Comparison of ENCODE assay signal across 9 cellular contexts in the genomic region with DNA sequence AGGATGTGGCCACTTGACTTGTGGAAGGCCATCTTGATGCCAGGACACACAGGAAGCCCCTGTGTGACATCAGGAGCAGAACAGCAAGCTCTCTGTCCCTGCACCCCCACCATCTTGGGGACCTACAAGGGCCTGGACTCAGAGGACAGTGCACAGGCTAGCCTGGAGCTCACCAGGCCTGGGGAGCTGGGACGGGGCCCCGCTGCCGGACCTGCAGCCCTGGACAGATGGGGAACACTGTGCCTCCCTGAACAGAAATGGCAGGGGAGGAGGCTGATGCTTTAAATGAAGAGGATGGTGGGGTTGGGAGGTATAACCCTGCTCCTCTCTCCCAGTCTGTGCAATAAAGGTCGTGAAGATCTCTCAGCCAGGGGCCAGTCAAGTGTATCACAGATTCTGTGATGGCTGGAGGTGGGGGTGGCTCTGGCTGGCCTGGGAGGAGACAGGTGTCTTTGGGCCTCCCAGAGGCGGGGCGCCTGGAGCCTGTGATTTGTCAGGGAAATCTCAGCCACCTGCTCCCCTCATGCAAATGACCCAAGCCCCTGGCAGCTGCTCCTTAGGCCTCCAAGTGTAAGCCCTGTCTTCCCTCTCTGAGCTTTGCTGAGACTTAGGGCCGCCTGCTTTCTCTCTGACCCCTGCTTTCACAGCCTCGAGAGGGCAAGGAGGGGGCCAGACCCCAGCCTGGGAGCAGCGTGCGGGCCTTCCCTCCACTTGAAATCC. TPM values are rescaled to one million over a fixed set of nuclear protein-coding genes. Genes with fewer than 3 reads are reported as not detected.
DNase-seq lines count a peak whose midpoint lies in the region; ATAC-seq lines count a peak whose summit lies in the region.
"Had no signal": no experiment of that assay in that cellular context is flagged by ENCODE, and none has a peak within 500 bp of the region (broad histone marks: within the 10 kb centered on the region; RNA-seq: fewer than 3 reads in every experiment).

No MANE protein-coding gene starts in this region.

- H3K27ac Mint-ChIP-seq in immature natural killer cell = no peak overlapping the region

- no peaks in the 10 kb centered on the region for H3K9me3 Mint-ChIP-seq in immature natural killer cell

- ATAC-seq in GM18519 (IDR thresholded peaks at IDR 0.05; ENCODE audit: low FRiP score, unreplicated experiment) (peak; percentile 62), GM21619 (IDR thresholded peaks at IDR 0.05; ENCODE audit: unreplicated experiment) (peak; percentile 73), esophagus mucosa (peak; percentile 6)
- ATAC-seq: Panc1 had no signal

- H3K27me3 Mint-ChIP-seq in immature natural killer cell (ENCODE audit: low read depth in 3 of 3) = peaks cover 0 to 3% (median 1%) of the 10 kb centered on the region in 3 donors

- no peaks in the 10 kb centered on the region for H3K36me3 Mint-ChIP-seq in immature natural killer cell

- DNase-seq in NCI-H128 (lab: John Stamatoyannopoulos, UW; ENCODE audit: unreplicated experiment) (peak; percentile 85), immature natural killer cell (no peak), H4 (ENCODE audit: low spot score) (no peak), activated T-cell treated with anti-CD3 and anti-CD28 coated beads for 4 hours (no peak)
- no peak for DNase-seq in activated CD4-positive, alpha-beta T cell treated with anti-CD3 and anti-CD28 coated beads, Interleukin-2, amount 50 U/mL, for 4 hours

- no peak overlapping the region for H3K4me3 Mint-ChIP-seq in immature natural killer cell

- peaks cover 0 to 2% of the 10 kb centered on the region in 2 donors for H3K4me1 Mint-ChIP-seq in immature natural killer cell

RNA-seq across cellular contexts. Expression of gene GNB3, which starts 1.1 kb away (rescaled TPM):
- total RNA-seq in esophagus mucosa = not detected
- not detected for polyA plus RNA-seq in immature natural killer cell
- total RNA-seq in H4 (2014; rRNA removed; shearing (Covaris generic)) = 0.12 and 1.0 TPM in 2 replicates

RNA-seq across cellular contexts. Expression of gene P3H3, which starts 11.4 kb away (rescaled TPM):
- total RNA-seq in esophagus mucosa = 1.7 TPM
- not detected for polyA plus RNA-seq in immature natural killer cell
- total RNA-seq in H4 (2014; rRNA removed; shearing (Covaris generic)) = 29.5 and 35.2 TPM in 2 replicates

RNA-seq across cellular contexts. Expression of gene CDCA3, which starts 11.4 kb away (rescaled TPM):
- total RNA-seq in esophagus mucosa = 13.9 TPM
- 1 to 10 TPM in 1 of 3 donors, under 1 TPM in 1, not detected in 1; 0.99 to 1.5 TPM for polyA plus RNA-seq in immature natural killer cell
- total RNA-seq in H4 (2014; rRNA removed; shearing (Covaris generic)) = 75.3 and 101 TPM in 2 replicates

RNA-seq across cellular contexts. Expression of gene USP5, which starts 12.3 kb away (rescaled TPM):
- total RNA-seq in esophagus mucosa = 91.1 TPM
- 10 to 100 TPM; 41.3 to 54.0 (median 52.0) TPM for polyA plus RNA-seq in immature natural killer cell
- 86.2 and 91.4 TPM in 2 replicates for total RNA-seq in H4 (2014; rRNA removed; shearing (Covaris generic))

RNA-seq across cellular contexts. Expression of gene GPR162, which starts 18.0 kb away (rescaled TPM):
- 0.76 TPM for total RNA-seq in esophagus mucosa
- not detected for polyA plus RNA-seq in immature natural killer cell
- 8.5 and 13.8 TPM in 2 replicates for total RNA-seq in H4 (2014; rRNA removed; shearing (Covaris generic))

Comparison
In these comparisons a context has a peak if more than half of its experiments do, and no peak if none do; other contexts are left out.
1. ATAC-seq: peak in every context shown above with its lines; median percentile 73 in GM21619; 62 in GM18519; 6 in esophagus mucosa.
2. RNA of gene P3H3, which starts 11.4 kb away (total RNA-seq): 29.5 to 35.2 TPM in H4; 1.7 TPM in esophagus mucosa (single experiment); every median in the first group is over 10 times any median in the second.